Comparison of ENCODE assay signal across 2 cellular contexts in genomic region chr1:229190057-229190590, GRCh38.
TF ChIP-seq lines count a peak whose summit lies in the region.

No MANE protein-coding gene starts in this region.

TF ChIP-seq in SK-N-SH, 30 proteins besides CTCF, POLR2A, EP300 and RAD21:
- TF ChIP-seq USF2 (IDR thresholded peaks at IDR 0.05; ENCODE audit: borderline replicate concordance, low read depth, low read length) (no peak), EZH2phosphoT487 (IDR thresholded peaks at IDR 0.05; ENCODE audit: borderline replicate concordance, low read depth) (no peak), USF1 (IDR thresholded peaks at IDR 0.05; ENCODE audit: borderline replicate concordance, low read depth) (no peak), GATA2 (CRISPR knock-in tag; IDR thresholded peaks at IDR 0.05) (peak; percentile 75), MEF2A (IDR thresholded peaks at IDR 0.05; ENCODE audit: borderline replicate concordance, low read depth) (no peak)

TF ChIP-seq in H1, 55 proteins besides CTCF, POLR2A, EP300 and RAD21 (continued from another document):
- TF ChIP-seq MAX (IDR thresholded peaks at IDR 0.05), result no peak
